Comparison of ENCODE assay signal across 9 cellular contexts in the genomic region with DNA sequence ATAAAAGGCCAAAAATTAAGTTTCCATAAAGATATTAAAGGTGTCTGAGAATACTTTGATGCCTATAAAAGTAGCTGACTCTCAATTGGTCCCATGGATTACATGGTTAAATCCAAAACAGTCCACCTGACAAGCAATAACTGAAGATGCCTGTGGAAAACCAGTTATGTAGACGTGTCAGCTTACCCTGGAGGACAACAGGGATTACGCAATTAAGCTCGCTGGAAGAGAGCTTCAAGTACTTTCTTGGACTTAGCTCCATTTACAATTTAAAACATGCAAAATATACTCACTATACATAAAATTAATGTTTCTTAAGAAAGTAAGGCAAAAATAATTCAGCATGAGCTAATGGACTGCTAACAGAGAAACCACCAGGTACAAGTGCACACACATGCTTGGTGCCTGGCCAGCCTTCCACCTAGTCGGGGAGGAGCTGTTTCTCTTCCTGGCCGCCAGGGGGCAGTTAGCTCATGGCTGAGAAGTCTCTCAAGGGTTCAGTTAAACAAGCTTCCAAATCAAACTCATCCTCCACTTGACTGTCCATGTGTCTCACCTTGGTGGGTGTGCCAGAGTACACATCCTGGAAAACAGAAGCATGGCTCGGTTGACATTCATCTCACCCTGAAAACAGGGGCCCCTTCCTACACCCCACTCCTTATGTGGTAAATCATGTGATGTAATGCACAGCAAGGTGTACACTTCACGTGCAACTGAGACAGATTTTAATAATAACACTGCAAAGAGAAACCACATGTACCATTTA. TPM values are rescaled to one million over a fixed set of nuclear protein-coding genes. Genes with fewer than 3 reads are reported as not detected.
DNase-seq lines count a peak whose midpoint lies in the region; ATAC-seq and TF ChIP-seq lines count a peak whose summit lies in the region.
"Had no signal": no experiment of that assay in that cellular context is flagged by ENCODE, and none has a peak within 500 bp of the region (broad histone marks: within the 10 kb centered on the region; RNA-seq: fewer than 3 reads in every experiment).

No MANE protein-coding gene starts in this region.

- no peak overlapping the region for H3K4me3 ChIP-seq in OCI-LY1 (ENCODE audit: low read depth, low read length, poor library complexity, severe bottlenecking)
- no peak overlapping the region for H3K4me3 ChIP-seq in epithelial cell of proximal tubule (ENCODE audit: low read depth, low read length)

- H3K4me2 ChIP-seq in OCI-LY1 (ENCODE audit: low read length) = no peak overlapping the region

- no peak overlapping the region for H3K27ac ChIP-seq in OCI-LY1 (ENCODE audit: low read depth, low read length, poor library complexity, severe bottlenecking)

- no peaks in the 10 kb centered on the region for H3K9me3 Mint-ChIP-seq in nephron progenitor cell
- H3K9me3 Mint-ChIP-seq: stimulated activated naive CD8-positive, alpha-beta T cell treated with anti-CD3 and anti-CD28 coated beads, Interleukin-15, Interleukin-2, amounts not matched to agents 100 ng/mL and 50 ng/mL, for 24 hours had no signal

- H3K36me3 Mint-ChIP-seq in nephron progenitor cell (ENCODE audit: low read depth) = peaks cover 52% of the 10 kb centered on the region

- H3K27me3 Mint-ChIP-seq in nephron progenitor cell (ENCODE audit: low read depth, poor library complexity) = no peaks in the 10 kb centered on the region
- H3K27me3 Mint-ChIP-seq: stimulated activated naive CD8-positive, alpha-beta T cell treated with anti-CD3 and anti-CD28 coated beads, Interleukin-15, Interleukin-2, amounts not matched to agents 100 ng/mL and 50 ng/mL, for 24 hours had no signal

- peaks cover 67% of the 10 kb centered on the region for H3K36me3 ChIP-seq in OCI-LY1 (ENCODE audit: insufficient read depth, low read length)

- no peaks in the 10 kb centered on the region for H3K79me2 ChIP-seq in OCI-LY1 (ENCODE audit: insufficient read depth, low read length)

- peak overlapping the region; percentile 57 for H3K27ac Mint-ChIP-seq in nephron progenitor cell
- H3K27ac Mint-ChIP-seq: stimulated activated naive CD8-positive, alpha-beta T cell treated with anti-CD3 and anti-CD28 coated beads, Interleukin-15, Interleukin-2, amounts not matched to agents 100 ng/mL and 50 ng/mL, for 24 hours had no signal

- DNase-seq in A172 (ENCODE audit: low spot score) = peak; percentile 67
- peak; percentile 33 for DNase-seq in HS-27A (ENCODE audit: low read depth)
- peak; percentile 78 for DNase-seq in activated CD8-positive, alpha-beta memory T cell treated with anti-CD3 and anti-CD28 coated beads, Interleukin-2, amount 50 U/mL, for 4 hours
- DNase-seq in epithelial cell of proximal tubule (ENCODE audit: low read depth) = peak; percentile 26
- peak; percentile 78 for DNase-seq in nephron progenitor cell
- peak; percentile 69 for DNase-seq in stimulated activated naive CD4-positive, alpha-beta T cell treated with Interleukin-2 at 50 U/mL for 16 hours (lab: John Stamatoyannopoulos, UW)

- H3K9me3 ChIP-seq in OCI-LY1 (ENCODE audit: low read length) = no peaks in the 10 kb centered on the region

- H3K4me1 ChIP-seq in OCI-LY1 (ENCODE audit: insufficient read depth, low read length, severe bottlenecking) = no peaks in the 10 kb centered on the region

- H3K9ac ChIP-seq in OCI-LY1 (ENCODE audit: low read length) = no peak overlapping the region

- no peaks in the 10 kb centered on the region for H3K4me1 Mint-ChIP-seq in nephron progenitor cell

- H3K4me3 Mint-ChIP-seq in nephron progenitor cell = no peak overlapping the region
- H3K4me3 Mint-ChIP-seq: stimulated activated naive CD8-positive, alpha-beta T cell treated with anti-CD3 and anti-CD28 coated beads, Interleukin-15, Interleukin-2, amounts not matched to agents 100 ng/mL and 50 ng/mL, for 24 hours had no signal

- H2AFZ ChIP-seq in OCI-LY1 (ENCODE audit: low read length) = no peak overlapping the region

- no peaks in the 10 kb centered on the region for H3K27me3 ChIP-seq in OCI-LY1 (ENCODE audit: insufficient read depth, low read length)

- ATAC-seq in GM18519 (IDR thresholded peaks at IDR 0.05; ENCODE audit: low FRiP score, unreplicated experiment) = peak; percentile 68

- TF ChIP-seq CTCF in OCI-LY1 (IDR thresholded peaks at IDR 0.05; ENCODE audit: low read length) = peak; percentile 70
- TF ChIP-seq CTCF in epithelial cell of proximal tubule (conservative IDR thresholded peaks at IDR 0.05; ENCODE audit: low read depth, low read length) = peak; percentile 98
- peak; percentile 91 for TF ChIP-seq CTCF in nephron progenitor cell (IDR thresholded peaks at IDR 0.05)

- no peaks in the 10 kb centered on the region for H3F3A ChIP-seq in OCI-LY1 (ENCODE audit: insufficient read depth, low read length)

- no peaks in the 10 kb centered on the region for H4K20me1 ChIP-seq in OCI-LY1 (ENCODE audit: insufficient read depth, low read length)

- no peaks in the 10 kb centered on the region for H3K9me2 ChIP-seq in OCI-LY1 (ENCODE audit: low read depth, low read length)

RNA-seq across cellular contexts. Expression of a gene that starts 9.2 kb away (rescaled TPM):
- 4.1 and 6.0 TPM in 2 replicates for total RNA-seq in A172 (2014; rRNA removed; shearing (Covaris generic))
- total RNA-seq in epithelial cell of proximal tubule = 2.1 and 2.5 TPM in 2 replicates

RNA-seq across cellular contexts. Expression of a gene that starts 18.8 kb away (rescaled TPM):
- total RNA-seq in A172 (2014; rRNA removed; shearing (Covaris generic)) = 163 and 168 TPM in 2 replicates
- total RNA-seq in epithelial cell of proximal tubule = 114 and 157 TPM in 2 replicates

RNA-seq across cellular contexts. Expression of a gene that starts 27.8 kb away (rescaled TPM):
- total RNA-seq in A172 (2014; rRNA removed; shearing (Covaris generic)) = 43.7 and 47.6 TPM in 2 replicates
- 27.8 and 50.9 TPM in 2 replicates for total RNA-seq in epithelial cell of proximal tubule

RNA-seq across cellular contexts. Expression of a gene that starts 28.0 kb away (rescaled TPM):
- 39.6 and 55.0 TPM in 2 replicates for total RNA-seq in A172 (2014; rRNA removed; shearing (Covaris generic))
- total RNA-seq in epithelial cell of proximal tubule = 94.4 and 119 TPM in 2 replicates

Comparison
In these comparisons a context has a peak if more than half of its experiments do, and no peak if none do; other contexts are left out.
1. DNase-seq: peak in every context shown above with its lines; median percentile 78 in activated CD8-positive, alpha-beta memory T cell treated with anti-CD3 and anti-CD28 coated beads, Interleukin-2, amount 50 U/mL, for 4 hours; 78 in nephron progenitor cell; 69 in stimulated activated naive CD4-positive, alpha-beta T cell treated with Interleukin-2 at 50 U/mL for 16 hours; 67 in A172; 33 in HS-27A; 26 in epithelial cell of proximal tubule.